Comparison of ENCODE assay signal across 28 cellular contexts in genomic region chr3:65584913-65585312, GRCh38.
"Had no signal": no experiment of that assay in that cellular context is flagged by ENCODE, and none has a peak within 500 bp of the region (broad histone marks: within the 10 kb centered on the region; RNA-seq: fewer than 3 reads in every experiment).

No MANE protein-coding gene starts in this region.

- ATAC-seq: activated T-cell treated with anti-CD3 and anti-CD28 coated beads, Interleukin-2, amount 50 U/mL, for 72 hours; body of pancreas; gastroesophageal sphincter; WTC11 had no signal

- DNase-seq: activated CD4-positive, alpha-beta memory T cell treated with anti-CD3 and anti-CD28 coated beads, Interleukin-2, amount 10 ng/mL, durations not matched to agents 7 days and 5 days; activated CD4-positive, alpha-beta T cell treated with anti-CD3 and anti-CD28 coated beads for 1 hour; activated CD4-positive, alpha-beta T cell treated with anti-CD3 and anti-CD28 coated beads for 4 hours; activated CD4-positive, alpha-beta T cell treated with anti-CD3 and anti-CD28 coated beads, Interleukin-2, amount 10 ng/mL, durations not matched to agents 7 days and 5 days; activated CD4-positive, alpha-beta T cell treated with anti-CD3 and anti-CD28 coated beads, Interleukin-2, amount 50 U/mL, for 4 hours; activated CD8-positive, alpha-beta memory T cell treated with anti-CD3 and anti-CD28 coated beads, Interleukin-2, amount 50 U/mL, for 48 hours; activated gamma-delta T cell; activated naive CD4-positive, alpha-beta T cell; activated naive CD4-positive, alpha-beta T cell treated with anti-CD3 and anti-CD28 coated beads, Interleukin-2, amount 10 ng/mL, durations not matched to agents 7 days and 5 days; activated T-cell treated with anti-CD3 and anti-CD28 coated beads for 4 hours; activated T-cell treated with anti-CD3 and anti-CD28 coated beads, Interleukin-2, amount 50 U/mL, for 24 hours; activated T-cell treated with anti-CD3 and anti-CD28 coated beads, Interleukin-2, amount 50 U/mL, for 72 hours; amniotic stem cell; anterior cingulate cortex; body of pancreas; central memory CD4-positive, alpha-beta T cell; cerebellar nuclear complex; colonic mucosa; effector CD8-positive, alpha-beta T cell; esophagus squamous epithelium; foreskin melanocyte; T-helper 2 cell had no signal

- H3K36me3 ChIP-seq: cardiac muscle cell, colonic mucosa, esophagus squamous epithelium, gastroesophageal sphincter had no signal

- FAIRE-seq: endometrium, endothelial cell of umbilical vein, TTC549 had no signal

- H3K4me3 ChIP-seq: body of pancreas, cardiac muscle cell, colonic mucosa, esophagus squamous epithelium, gastroesophageal sphincter had no signal

- H3K27me3 ChIP-seq: body of pancreas, cardiac muscle cell, colonic mucosa, esophagus squamous epithelium, gastroesophageal sphincter had no signal
